1 cellular context compared by ENCODE assay signal in the genomic region with DNA sequence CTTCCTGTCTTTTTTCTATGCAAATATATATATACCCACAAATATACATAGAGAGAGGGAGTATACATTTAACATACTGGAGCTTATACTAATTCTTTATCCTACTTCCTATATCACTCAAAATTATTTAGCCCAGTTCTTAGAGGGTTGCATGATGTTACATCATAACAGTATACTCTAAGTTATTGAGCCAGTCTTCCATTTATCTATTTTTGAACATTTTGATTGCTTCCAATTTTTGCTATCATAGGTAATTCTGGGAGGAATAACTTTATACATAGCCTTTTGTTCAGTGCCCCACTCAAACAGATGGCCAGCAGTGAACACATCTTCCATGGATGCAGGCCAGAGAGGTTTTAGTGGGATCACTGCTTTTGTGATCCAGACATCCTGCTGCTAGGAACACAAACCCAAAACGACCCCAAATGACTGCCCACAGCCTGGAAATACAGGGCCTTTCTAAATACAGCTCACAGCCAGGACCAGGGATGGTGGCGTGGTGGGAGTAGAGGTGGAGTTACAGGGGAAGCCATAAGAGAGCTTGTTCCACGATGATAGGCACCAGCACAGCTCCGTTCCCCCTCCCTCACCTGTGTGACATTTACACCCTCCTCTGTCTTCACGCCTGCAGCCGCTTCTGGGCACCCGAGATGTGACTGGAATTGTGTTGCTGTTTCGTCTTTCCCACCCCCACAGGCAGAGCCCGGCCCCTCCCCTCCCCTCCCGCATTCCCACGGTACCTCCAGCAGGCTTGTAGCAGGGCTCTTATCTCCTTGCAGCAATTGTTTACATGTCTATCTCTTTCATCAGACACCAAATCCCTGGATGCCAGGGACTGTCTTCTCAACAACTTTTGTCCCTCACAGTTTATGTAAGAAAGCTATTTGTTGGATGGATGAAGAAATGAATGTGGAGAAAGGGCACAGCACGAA.
TF ChIP-seq lines count a peak whose summit lies in the region.

No MANE protein-coding gene starts in this region.

TF ChIP-seq in K562, 482 proteins besides CTCF, POLR2A, EP300 and RAD21 (continued from another document and continues in another):
- TF ChIP-seq, protein P1, sequence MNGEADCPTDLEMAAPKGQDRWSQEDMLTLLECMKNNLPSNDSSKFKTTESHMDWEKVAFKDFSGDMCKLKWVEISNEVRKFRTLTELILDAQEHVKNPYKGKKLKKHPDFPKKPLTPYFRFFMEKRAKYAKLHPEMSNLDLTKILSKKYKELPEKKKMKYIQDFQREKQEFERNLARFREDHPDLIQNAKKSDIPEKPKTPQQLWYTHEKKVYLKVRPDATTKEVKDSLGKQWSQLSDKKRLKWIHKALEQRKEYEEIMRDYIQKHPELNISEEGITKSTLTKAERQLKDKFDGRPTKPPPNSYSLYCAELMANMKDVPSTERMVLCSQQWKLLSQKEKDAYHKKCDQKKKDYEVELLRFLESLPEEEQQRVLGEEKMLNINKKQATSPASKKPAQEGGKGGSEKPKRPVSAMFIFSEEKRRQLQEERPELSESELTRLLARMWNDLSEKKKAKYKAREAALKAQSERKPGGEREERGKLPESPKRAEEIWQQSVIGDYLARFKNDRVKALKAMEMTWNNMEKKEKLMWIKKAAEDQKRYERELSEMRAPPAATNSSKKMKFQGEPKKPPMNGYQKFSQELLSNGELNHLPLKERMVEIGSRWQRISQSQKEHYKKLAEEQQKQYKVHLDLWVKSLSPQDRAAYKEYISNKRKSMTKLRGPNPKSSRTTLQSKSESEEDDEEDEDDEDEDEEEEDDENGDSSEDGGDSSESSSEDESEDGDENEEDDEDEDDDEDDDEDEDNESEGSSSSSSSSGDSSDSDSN (IDR thresholded peaks at IDR 0.05; ENCODE audit: borderline replicate concordance in 1 of 2, low read depth in 2 of 2, low read length in 2 of 2), result no peak
- TF ChIP-seq NFRKB (IDR thresholded peaks at IDR 0.05; ENCODE audit: low read depth), result peak; percentile 72; the same call in 1 of the 2 replicates
- TF ChIP-seq, protein P2, sequence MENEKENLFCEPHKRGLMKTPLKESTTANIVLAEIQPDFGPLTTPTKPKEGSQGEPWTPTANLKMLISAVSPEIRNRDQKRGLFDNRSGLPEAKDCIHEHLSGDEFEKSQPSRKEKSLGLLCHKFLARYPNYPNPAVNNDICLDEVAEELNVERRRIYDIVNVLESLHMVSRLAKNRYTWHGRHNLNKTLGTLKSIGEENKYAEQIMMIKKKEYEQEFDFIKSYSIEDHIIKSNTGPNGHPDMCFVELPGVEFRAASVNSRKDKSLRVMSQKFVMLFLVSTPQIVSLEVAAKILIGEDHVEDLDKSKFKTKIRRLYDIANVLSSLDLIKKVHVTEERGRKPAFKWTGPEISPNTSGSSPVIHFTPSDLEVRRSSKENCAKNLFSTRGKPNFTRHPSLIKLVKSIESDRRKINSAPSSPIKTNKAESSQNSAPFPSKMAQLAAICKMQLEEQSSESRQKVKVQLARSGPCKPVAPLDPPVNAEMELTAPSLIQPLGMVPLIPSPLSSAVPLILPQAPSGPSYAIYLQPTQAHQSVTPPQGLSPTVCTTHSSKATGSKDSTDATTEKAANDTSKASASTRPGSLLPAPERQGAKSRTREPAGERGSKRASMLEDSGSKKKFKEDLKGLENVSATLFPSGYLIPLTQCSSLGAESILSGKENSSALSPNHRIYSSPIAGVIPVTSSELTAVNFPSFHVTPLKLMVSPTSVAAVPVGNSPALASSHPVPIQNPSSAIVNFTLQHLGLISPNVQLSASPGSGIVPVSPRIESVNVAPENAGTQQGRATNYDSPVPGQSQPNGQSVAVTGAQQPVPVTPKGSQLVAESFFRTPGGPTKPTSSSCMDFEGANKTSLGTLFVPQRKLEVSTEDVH (IDR thresholded peaks at IDR 0.05; ENCODE audit: low read depth, partially characterized antibody), result no peak
- TF ChIP-seq GATA2 (CRISPR knock-in tag; IDR thresholded peaks at IDR 0.05), result peak; percentile 53; the same call in 1 of the 2 replicates
- TF ChIP-seq FUS (optimal IDR thresholded peaks at IDR 0.05; ENCODE audit: low read depth, low read length), result no peak
- TF ChIP-seq, protein P3, sequence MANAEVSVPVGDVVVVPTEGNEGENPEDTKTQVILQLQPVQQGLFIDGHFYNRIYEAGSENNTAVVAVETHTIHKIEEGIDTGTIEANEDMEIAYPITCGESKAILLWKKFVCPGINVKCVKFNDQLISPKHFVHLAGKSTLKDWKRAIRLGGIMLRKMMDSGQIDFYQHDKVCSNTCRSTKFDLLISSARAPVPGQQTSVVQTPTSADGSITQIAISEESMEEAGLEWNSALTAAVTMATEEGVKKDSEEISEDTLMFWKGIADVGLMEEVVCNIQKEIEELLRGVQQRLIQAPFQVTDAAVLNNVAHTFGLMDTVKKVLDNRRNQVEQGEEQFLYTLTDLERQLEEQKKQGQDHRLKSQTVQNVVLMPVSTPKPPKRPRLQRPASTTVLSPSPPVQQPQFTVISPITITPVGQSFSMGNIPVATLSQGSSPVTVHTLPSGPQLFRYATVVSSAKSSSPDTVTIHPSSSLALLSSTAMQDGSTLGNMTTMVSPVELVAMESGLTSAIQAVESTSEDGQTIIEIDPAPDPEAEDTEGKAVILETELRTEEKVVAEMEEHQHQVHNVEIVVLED (CRISPR knock-in tag; IDR thresholded peaks at IDR 0.05), result no peak
- TF ChIP-seq, protein P4, sequence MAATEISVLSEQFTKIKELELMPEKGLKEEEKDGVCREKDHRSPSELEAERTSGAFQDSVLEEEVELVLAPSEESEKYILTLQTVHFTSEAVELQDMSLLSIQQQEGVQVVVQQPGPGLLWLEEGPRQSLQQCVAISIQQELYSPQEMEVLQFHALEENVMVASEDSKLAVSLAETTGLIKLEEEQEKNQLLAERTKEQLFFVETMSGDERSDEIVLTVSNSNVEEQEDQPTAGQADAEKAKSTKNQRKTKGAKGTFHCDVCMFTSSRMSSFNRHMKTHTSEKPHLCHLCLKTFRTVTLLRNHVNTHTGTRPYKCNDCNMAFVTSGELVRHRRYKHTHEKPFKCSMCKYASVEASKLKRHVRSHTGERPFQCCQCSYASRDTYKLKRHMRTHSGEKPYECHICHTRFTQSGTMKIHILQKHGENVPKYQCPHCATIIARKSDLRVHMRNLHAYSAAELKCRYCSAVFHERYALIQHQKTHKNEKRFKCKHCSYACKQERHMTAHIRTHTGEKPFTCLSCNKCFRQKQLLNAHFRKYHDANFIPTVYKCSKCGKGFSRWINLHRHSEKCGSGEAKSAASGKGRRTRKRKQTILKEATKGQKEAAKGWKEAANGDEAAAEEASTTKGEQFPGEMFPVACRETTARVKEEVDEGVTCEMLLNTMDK (IDR thresholded peaks at IDR 0.05; ENCODE audit: borderline replicate concordance, insufficient read depth, low read depth, low read length, poor library complexity, severe bottlenecking), result no peak
- TF ChIP-seq ZNF175 (CRISPR knock-in tag; IDR thresholded peaks at IDR 0.05; ENCODE audit: low read depth), result peak; percentile 65; the same call in 1 of the 2 replicates
- TF ChIP-seq, protein P5, sequence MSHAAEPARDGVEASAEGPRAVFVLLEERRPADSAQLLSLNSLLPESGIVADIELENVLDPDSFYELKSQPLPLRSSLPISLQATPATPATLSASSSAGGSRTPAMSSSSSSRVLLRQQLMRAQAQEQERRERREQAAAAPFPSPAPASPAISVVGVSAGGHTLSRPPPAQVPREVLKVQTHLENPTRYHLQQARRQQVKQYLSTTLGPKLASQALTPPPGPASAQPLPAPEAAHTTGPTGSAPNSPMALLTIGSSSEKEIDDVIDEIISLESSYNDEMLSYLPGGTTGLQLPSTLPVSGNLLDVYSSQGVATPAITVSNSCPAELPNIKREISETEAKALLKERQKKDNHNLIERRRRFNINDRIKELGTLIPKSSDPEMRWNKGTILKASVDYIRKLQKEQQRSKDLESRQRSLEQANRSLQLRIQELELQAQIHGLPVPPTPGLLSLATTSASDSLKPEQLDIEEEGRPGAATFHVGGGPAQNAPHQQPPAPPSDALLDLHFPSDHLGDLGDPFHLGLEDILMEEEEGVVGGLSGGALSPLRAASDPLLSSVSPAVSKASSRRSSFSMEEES (CRISPR knock-in tag; IDR thresholded peaks at IDR 0.05), result no peak
- TF ChIP-seq, protein P6, sequence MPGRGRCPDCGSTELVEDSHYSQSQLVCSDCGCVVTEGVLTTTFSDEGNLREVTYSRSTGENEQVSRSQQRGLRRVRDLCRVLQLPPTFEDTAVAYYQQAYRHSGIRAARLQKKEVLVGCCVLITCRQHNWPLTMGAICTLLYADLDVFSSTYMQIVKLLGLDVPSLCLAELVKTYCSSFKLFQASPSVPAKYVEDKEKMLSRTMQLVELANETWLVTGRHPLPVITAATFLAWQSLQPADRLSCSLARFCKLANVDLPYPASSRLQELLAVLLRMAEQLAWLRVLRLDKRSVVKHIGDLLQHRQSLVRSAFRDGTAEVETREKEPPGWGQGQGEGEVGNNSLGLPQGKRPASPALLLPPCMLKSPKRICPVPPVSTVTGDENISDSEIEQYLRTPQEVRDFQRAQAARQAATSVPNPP (IDR thresholded peaks at IDR 0.05; ENCODE audit: borderline replicate concordance, insufficient read depth, insufficient read length), result no peak
- TF ChIP-seq, protein P7, sequence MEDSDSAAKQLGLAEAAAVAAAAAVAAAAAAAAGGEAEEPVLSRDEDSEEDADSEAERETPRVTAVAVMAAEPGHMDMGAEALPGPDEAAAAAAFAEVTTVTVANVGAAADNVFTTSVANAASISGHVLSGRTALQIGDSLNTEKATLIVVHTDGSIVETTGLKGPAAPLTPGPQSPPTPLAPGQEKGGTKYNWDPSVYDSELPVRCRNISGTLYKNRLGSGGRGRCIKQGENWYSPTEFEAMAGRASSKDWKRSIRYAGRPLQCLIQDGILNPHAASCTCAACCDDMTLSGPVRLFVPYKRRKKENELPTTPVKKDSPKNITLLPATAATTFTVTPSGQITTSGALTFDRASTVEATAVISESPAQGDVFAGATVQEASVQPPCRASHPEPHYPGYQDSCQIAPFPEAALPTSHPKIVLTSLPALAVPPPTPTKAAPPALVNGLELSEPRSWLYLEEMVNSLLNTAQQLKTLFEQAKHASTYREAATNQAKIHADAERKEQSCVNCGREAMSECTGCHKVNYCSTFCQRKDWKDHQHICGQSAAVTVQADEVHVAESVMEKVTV (CRISPR knock-in tag; IDR thresholded peaks at IDR 0.05), result no peak
- TF ChIP-seq CBX2 (IDR thresholded peaks at IDR 0.05; ENCODE audit: insufficient read depth, low read length, poor library complexity, severe bottlenecking), result no peak
- no peak for TF ChIP-seq BCL6 (CRISPR knock-in tag; IDR thresholded peaks at IDR 0.05)
- TF ChIP-seq NFXL1 (CRISPR knock-in tag; IDR thresholded peaks at IDR 0.05), result no peak
- TF ChIP-seq, protein P8, sequence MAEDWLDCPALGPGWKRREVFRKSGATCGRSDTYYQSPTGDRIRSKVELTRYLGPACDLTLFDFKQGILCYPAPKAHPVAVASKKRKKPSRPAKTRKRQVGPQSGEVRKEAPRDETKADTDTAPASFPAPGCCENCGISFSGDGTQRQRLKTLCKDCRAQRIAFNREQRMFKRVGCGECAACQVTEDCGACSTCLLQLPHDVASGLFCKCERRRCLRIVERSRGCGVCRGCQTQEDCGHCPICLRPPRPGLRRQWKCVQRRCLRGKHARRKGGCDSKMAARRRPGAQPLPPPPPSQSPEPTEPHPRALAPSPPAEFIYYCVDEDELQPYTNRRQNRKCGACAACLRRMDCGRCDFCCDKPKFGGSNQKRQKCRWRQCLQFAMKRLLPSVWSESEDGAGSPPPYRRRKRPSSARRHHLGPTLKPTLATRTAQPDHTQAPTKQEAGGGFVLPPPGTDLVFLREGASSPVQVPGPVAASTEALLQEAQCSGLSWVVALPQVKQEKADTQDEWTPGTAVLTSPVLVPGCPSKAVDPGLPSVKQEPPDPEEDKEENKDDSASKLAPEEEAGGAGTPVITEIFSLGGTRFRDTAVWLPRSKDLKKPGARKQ (CRISPR knock-in tag; IDR thresholded peaks at IDR 0.05), result no peak
- no peak; the same call in 1 of the 2 replicates for TF ChIP-seq FOSL1 (tag; conservative IDR thresholded peaks at IDR 0.05)
- TF ChIP-seq DNMT1 (IDR thresholded peaks at IDR 0.05), result no peak
- no peak for TF ChIP-seq ZNF57 (CRISPR knock-in tag; IDR thresholded peaks at IDR 0.05)
- no peak for TF ChIP-seq JUNB (CRISPR knock-in tag; conservative IDR thresholded peaks at IDR 0.05)
- TF ChIP-seq HLTF (IDR thresholded peaks at IDR 0.05), result no peak
- TF ChIP-seq ZNF583 (CRISPR knock-in tag; IDR thresholded peaks at IDR 0.05), result no peak
- TF ChIP-seq GTF2A2 (tag; IDR thresholded peaks at IDR 0.05), result no peak
- TF ChIP-seq STAT5A (IDR thresholded peaks at IDR 0.05; ENCODE audit: borderline replicate concordance, low read length), result peak; percentile 37; the same call in 1 of the 2 replicates
- TF ChIP-seq, protein P9, sequence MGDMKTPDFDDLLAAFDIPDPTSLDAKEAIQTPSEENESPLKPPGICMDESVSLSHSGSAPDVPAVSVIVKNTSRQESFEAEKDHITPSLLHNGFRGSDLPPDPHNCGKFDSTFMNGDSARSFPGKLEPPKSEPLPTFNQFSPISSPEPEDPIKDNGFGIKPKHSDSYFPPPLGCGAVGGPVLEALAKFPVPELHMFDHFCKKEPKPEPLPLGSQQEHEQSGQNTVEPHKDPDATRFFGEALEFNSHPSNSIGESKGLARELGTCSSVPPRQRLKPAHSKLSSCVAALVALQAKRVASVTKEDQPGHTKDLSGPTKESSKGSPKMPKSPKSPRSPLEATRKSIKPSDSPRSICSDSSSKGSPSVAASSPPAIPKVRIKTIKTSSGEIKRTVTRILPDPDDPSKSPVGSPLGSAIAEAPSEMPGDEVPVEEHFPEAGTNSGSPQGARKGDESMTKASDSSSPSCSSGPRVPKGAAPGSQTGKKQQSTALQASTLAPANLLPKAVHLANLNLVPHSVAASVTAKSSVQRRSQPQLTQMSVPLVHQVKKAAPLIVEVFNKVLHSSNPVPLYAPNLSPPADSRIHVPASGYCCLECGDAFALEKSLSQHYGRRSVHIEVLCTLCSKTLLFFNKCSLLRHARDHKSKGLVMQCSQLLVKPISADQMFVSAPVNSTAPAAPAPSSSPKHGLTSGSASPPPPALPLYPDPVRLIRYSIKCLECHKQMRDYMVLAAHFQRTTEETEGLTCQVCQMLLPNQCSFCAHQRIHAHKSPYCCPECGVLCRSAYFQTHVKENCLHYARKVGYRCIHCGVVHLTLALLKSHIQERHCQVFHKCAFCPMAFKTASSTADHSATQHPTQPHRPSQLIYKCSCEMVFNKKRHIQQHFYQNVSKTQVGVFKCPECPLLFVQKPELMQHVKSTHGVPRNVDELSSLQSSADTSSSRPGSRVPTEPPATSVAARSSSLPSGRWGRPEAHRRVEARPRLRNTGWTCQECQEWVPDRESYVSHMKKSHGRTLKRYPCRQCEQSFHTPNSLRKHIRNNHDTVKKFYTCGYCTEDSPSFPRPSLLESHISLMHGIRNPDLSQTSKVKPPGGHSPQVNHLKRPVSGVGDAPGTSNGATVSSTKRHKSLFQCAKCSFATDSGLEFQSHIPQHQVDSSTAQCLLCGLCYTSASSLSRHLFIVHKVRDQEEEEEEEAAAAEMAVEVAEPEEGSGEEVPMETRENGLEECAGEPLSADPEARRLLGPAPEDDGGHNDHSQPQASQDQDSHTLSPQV (IDR thresholded peaks at IDR 0.05), result no peak
- TF ChIP-seq RFX7 (CRISPR knock-in tag; IDR thresholded peaks at IDR 0.05), result no peak
- TF ChIP-seq SMAD1 (IDR thresholded peaks at IDR 0.05; ENCODE audit: low read depth, low read length, partially characterized antibody), result no peak
- no peak for TF ChIP-seq ZNF431 (CRISPR knock-in tag; IDR thresholded peaks at IDR 0.05)
- TF ChIP-seq, protein P10, sequence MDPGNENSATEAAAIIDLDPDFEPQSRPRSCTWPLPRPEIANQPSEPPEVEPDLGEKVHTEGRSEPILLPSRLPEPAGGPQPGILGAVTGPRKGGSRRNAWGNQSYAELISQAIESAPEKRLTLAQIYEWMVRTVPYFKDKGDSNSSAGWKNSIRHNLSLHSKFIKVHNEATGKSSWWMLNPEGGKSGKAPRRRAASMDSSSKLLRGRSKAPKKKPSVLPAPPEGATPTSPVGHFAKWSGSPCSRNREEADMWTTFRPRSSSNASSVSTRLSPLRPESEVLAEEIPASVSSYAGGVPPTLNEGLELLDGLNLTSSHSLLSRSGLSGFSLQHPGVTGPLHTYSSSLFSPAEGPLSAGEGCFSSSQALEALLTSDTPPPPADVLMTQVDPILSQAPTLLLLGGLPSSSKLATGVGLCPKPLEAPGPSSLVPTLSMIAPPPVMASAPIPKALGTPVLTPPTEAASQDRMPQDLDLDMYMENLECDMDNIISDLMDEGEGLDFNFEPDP (CRISPR knock-in tag; IDR thresholded peaks at IDR 0.05), result no peak
- TF ChIP-seq ZNF668 (CRISPR knock-in tag; IDR thresholded peaks at IDR 0.05), result no peak
- TF ChIP-seq HNRNPUL1 (IDR thresholded peaks at IDR 0.05; ENCODE audit: low read length), result no peak
